ENCODE assay signal across 11 cellular contexts in the genomic region with DNA sequence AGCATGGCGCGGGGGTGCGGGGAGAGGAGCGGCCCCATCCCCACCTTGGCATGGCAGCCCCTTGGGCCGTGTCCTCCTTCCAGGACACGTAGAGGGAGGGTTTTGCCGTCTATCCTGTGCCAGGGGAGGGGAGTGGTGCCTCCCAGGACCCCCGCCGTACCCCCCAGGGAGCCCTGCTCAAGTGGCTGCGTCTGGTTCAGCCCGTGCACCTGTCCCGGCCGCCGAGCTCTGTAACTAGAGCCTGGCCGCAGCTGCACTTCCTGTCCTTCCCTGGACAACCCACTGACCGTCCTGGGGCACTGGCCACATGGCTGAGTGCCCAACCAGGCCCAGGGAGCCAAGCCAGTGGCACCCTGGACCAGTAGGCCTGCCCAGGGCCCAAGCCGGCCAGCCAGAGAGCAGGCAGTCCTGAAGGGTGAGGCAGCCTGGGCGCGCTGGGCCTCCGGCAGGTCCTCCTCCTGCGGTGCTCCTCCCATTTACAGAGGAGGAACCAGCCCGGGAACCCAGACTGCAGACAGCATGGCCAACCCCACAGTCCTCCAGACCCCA. TPM values are rescaled to one million over a fixed set of nuclear protein-coding genes. Genes with fewer than 3 reads are reported as not detected.
DNase-seq lines count a peak whose midpoint lies in the region; ATAC-seq and TF ChIP-seq lines count a peak whose summit lies in the region.
"Had no signal": no experiment of that assay in that cellular context is flagged by ENCODE, and none has a peak within 500 bp of the region (broad histone marks: within the 10 kb centered on the region; RNA-seq: fewer than 3 reads in every experiment).

No MANE protein-coding gene starts in this region.

- H3K4me1 Mint-ChIP-seq in glutamatergic neuron (ENCODE audit: low read depth, unreplicated experiment) = peaks cover 11% of the 10 kb centered on the region
- no peaks in the 10 kb centered on the region for H3K4me1 Mint-ChIP-seq in activated CD4-positive, alpha-beta T cell treated with anti-CD3 and anti-CD28 coated beads, Interleukin-2, amount 10 ng/mL, durations not matched to agents 24 days and 14 days

- POLR2A ChIA-PET in RWPE1 (lab: Yijun Ruan, JAX; ENCODE audit: low non-redundant PET) = interaction anchor here (0.6 to 1.6 kb wide), 2 partner anchors 10 to 13 kb away, joined by 3 to 6 read pairs; no protein-coding TSS in a partner anchor

- H3K27ac ChIP-seq in RWPE1 (peak overlapping the region; percentile 100), psoas muscle (peak overlapping the region; percentile 85)
- H3K27ac ChIP-seq: KMS-11 had no signal

- CTCF ChIA-PET in RWPE1 (lab: Yijun Ruan, JAX) = interaction anchor here (1.0 to 5.1 kb wide), 8 partner anchors 8 to 56 kb away, joined by 3 to 45 read pairs (median 6); no protein-coding TSS in a partner anchor

- ATAC-seq in psoas muscle (peak; percentile 82 to 86 (median 83)), GM21528 (IDR thresholded peaks at IDR 0.05; ENCODE audit: low FRiP score, unreplicated experiment) (no peak)

- H3K36me3 Mint-ChIP-seq in glutamatergic neuron (ENCODE audit: unreplicated experiment) = no peaks in the 10 kb centered on the region
- no peaks in the 10 kb centered on the region for H3K36me3 Mint-ChIP-seq in activated CD4-positive, alpha-beta T cell treated with anti-CD3 and anti-CD28 coated beads, Interleukin-2, amount 10 ng/mL, durations not matched to agents 24 days and 14 days (ENCODE audit: low read depth)

- H3K36me3 ChIP-seq in psoas muscle (ENCODE audit: insufficient read depth in 1 of 2, low read depth in 1 of 2) = peaks cover 0 to 5% of the 10 kb centered on the region in 2 donors

- no peaks in the 10 kb centered on the region for H3K9me3 ChIP-seq in psoas muscle

- intact Hi-C loops in psoas muscle (cut with DNase I) = no loop called here
- intact Hi-C loops in activated CD4-positive, alpha-beta T cell treated with anti-CD3 and anti-CD28 coated beads, Interleukin-2, amount 10 ng/mL, durations not matched to agents 24 days and 14 days (cut with micrococcal nuclease) = no loop called here

- H3K9me3 Mint-ChIP-seq in glutamatergic neuron (ENCODE audit: unreplicated experiment) = peaks cover 10% of the 10 kb centered on the region
- no peaks in the 10 kb centered on the region for H3K9me3 Mint-ChIP-seq in activated CD4-positive, alpha-beta T cell treated with anti-CD3 and anti-CD28 coated beads, Interleukin-2, amount 10 ng/mL, durations not matched to agents 24 days and 14 days
- H3K9me3 Mint-ChIP-seq: CD4-positive, alpha-beta T cell; nephron had no signal

- no peaks in the 10 kb centered on the region for H3K27me3 ChIP-seq in psoas muscle (ENCODE audit: insufficient read depth in 3 of 3, low read length in 2 of 3)

- peaks cover 61% of the 10 kb centered on the region for H3K4me1 ChIP-seq in psoas muscle

- no peak overlapping the region for H3K4me3 Mint-ChIP-seq in glutamatergic neuron (ENCODE audit: unreplicated experiment)
- no peak overlapping the region for H3K4me3 Mint-ChIP-seq in activated CD4-positive, alpha-beta T cell treated with anti-CD3 and anti-CD28 coated beads, Interleukin-2, amount 10 ng/mL, durations not matched to agents 24 days and 14 days
- H3K4me3 Mint-ChIP-seq: CD4-positive, alpha-beta T cell had no signal

- DNase-seq in Caki2 (ENCODE audit: low read depth) = peak; percentile 47
- no peak for DNase-seq in RWPE1 (ENCODE audit: low spot score)
- peak; percentile 28 for DNase-seq in glutamatergic neuron
- DNase-seq in psoas muscle = peak; percentile 84 to 92
- DNase-seq in dedifferentiated amniotic fluid mesenchymal stem cell (ENCODE audit: extremely low spot score) = no peak
- DNase-seq in activated CD4-positive, alpha-beta T cell treated with anti-CD3 and anti-CD28 coated beads, Interleukin-2, amount 10 ng/mL, durations not matched to agents 24 days and 14 days = no peak
- no peak for DNase-seq in effector CD4-positive, alpha-beta T cell
- DNase-seq: CD4-positive, alpha-beta T cell had no signal

- TF ChIP-seq CTCF in RWPE1 (conservative IDR thresholded peaks at IDR 0.05; ENCODE audit: low read depth) (no peak), glutamatergic neuron (IDR thresholded peaks at IDR 0.05; ENCODE audit: partially characterized antibody, unreplicated experiment) (no peak), psoas muscle (IDR thresholded peaks at IDR 0.05) (no peak)

- no peak overlapping the region for H3K27ac Mint-ChIP-seq in glutamatergic neuron (ENCODE audit: unreplicated experiment)
- H3K27ac Mint-ChIP-seq in activated CD4-positive, alpha-beta T cell treated with anti-CD3 and anti-CD28 coated beads, Interleukin-2, amount 10 ng/mL, durations not matched to agents 24 days and 14 days = no peak overlapping the region
- H3K27ac Mint-ChIP-seq: CD4-positive, alpha-beta T cell had no signal

- WGBS in psoas muscle, 3 donors = 10 to 16% (median 13%) methylated on average over 20 to 22 of the region's 22 CpGs

- in situ Hi-C loops in Caki2 (cut with HindIII; ENCODE audit: low pct_unique_long_range_greater_than_20kb, low sequenced_read_pairs) = no loop called here

- H3K4me3 ChIP-seq in psoas muscle = peak overlapping the region; percentile 42

- H3K27me3 Mint-ChIP-seq in glutamatergic neuron (ENCODE audit: unreplicated experiment) = peaks cover 8% of the 10 kb centered on the region
- no peaks in the 10 kb centered on the region for H3K27me3 Mint-ChIP-seq in activated CD4-positive, alpha-beta T cell treated with anti-CD3 and anti-CD28 coated beads, Interleukin-2, amount 10 ng/mL, durations not matched to agents 24 days and 14 days

RNA-seq across cellular contexts. Expression of a gene that starts 8.9 kb away (rescaled TPM):
- 59.3 and 63.3 TPM in 2 replicates for total RNA-seq in Caki2 (2014; rRNA removed; shearing (Covaris generic); ENCODE audit: low replicate concordance)
- 724 TPM for total RNA-seq in glutamatergic neuron (ENCODE audit: unreplicated experiment)
- 10 to 100 TPM; 27.2 to 74.6 (median 46.5) TPM for total RNA-seq in psoas muscle
- 10 to 100 TPM; 14.4 to 40.5 (median 23.3) TPM for polyA plus RNA-seq in psoas muscle
- 2.0 and 2.1 TPM in 2 replicates for total RNA-seq in activated CD4-positive, alpha-beta T cell treated with anti-CD3 and anti-CD28 coated beads, Interleukin-2, amount 10 ng/mL, durations not matched to agents 24 days and 14 days

RNA-seq across cellular contexts. Expression of a gene that starts 28.7 kb away (rescaled TPM):
- total RNA-seq in Caki2 (2014; rRNA removed; shearing (Covaris generic); ENCODE audit: low replicate concordance) = 2,013 and 2,296 TPM in 2 replicates
- total RNA-seq in glutamatergic neuron (ENCODE audit: unreplicated experiment) (829 TPM), psoas muscle (1,000 to 10,000 TPM in 3 of 4 donors, 100 to 1,000 TPM in 1; 602 to 1,206 (median 1,044) TPM)
- 1,000 to 10,000 TPM; 3,473 to 5,162 (median 3,791) TPM for polyA plus RNA-seq in psoas muscle
- 2,091 and 2,109 TPM in 2 replicates for total RNA-seq in activated CD4-positive, alpha-beta T cell treated with anti-CD3 and anti-CD28 coated beads, Interleukin-2, amount 10 ng/mL, durations not matched to agents 24 days and 14 days

RNA-seq across cellular contexts. Expression of a gene that starts 48.8 kb away (rescaled TPM):
- 3.3 and 5.9 TPM in 2 replicates for total RNA-seq in Caki2 (2014; rRNA removed; shearing (Covaris generic); ENCODE audit: low replicate concordance)
- total RNA-seq in glutamatergic neuron (ENCODE audit: unreplicated experiment) (25.3 TPM), psoas muscle (1 to 10 TPM; 3.0 to 4.2 (median 3.9) TPM)
- 1 to 10 TPM; 2.4 to 4.3 (median 3.5) TPM for polyA plus RNA-seq in psoas muscle
- total RNA-seq in activated CD4-positive, alpha-beta T cell treated with anti-CD3 and anti-CD28 coated beads, Interleukin-2, amount 10 ng/mL, durations not matched to agents 24 days and 14 days = 13.1 and 13.5 TPM in 2 replicates

RNA-seq across cellular contexts. Expression of a gene that starts 55.4 kb away (rescaled TPM):
- total RNA-seq in Caki2 (2014; rRNA removed; shearing (Covaris generic); ENCODE audit: low replicate concordance) = 213 and 243 TPM in 2 replicates
- total RNA-seq in glutamatergic neuron (ENCODE audit: unreplicated experiment) (74.8 TPM), psoas muscle (100 to 1,000 TPM; 142 to 280 (median 238) TPM)
- polyA plus RNA-seq in psoas muscle = 100 to 1,000 TPM; 355 to 603 (median 460) TPM
- 179 and 183 TPM in 2 replicates for total RNA-seq in activated CD4-positive, alpha-beta T cell treated with anti-CD3 and anti-CD28 coated beads, Interleukin-2, amount 10 ng/mL, durations not matched to agents 24 days and 14 days

Comparison
In these comparisons a context has a peak if more than half of its experiments do, and no peak if none do; other contexts are left out.
1. DNase-seq: peak in Caki2 (single experiment), glutamatergic neuron (single experiment) and psoas muscle (2 of 2); none in RWPE1 (single experiment), dedifferentiated amniotic fluid mesenchymal stem cell (single experiment), activated CD4-positive, alpha-beta T cell treated with anti-CD3 and anti-CD28 coated beads, Interleukin-2, amount 10 ng/mL, durations not matched to agents 24 days and 14 days (single experiment) and effector CD4-positive, alpha-beta T cell (single experiment).